8 cellular contexts compared by ENCODE assay signal in genomic region chrX:65034292-65034640, GRCh38. TPM values are rescaled to one million over a fixed set of nuclear protein-coding genes. Genes with fewer than 3 reads are reported as not detected.
DNase-seq lines count a peak whose midpoint lies in the region; ATAC-seq and TF ChIP-seq lines count a peak whose summit lies in the region.

No MANE protein-coding gene starts in this region.

- peak overlapping the region; percentile 58 to 59 for H3K4me3 ChIP-seq in right atrium auricular region
- H3K4me3 ChIP-seq in mucosa of stomach (ENCODE audit: low read length) = peak overlapping the region; percentile 31

- intact Hi-C loops in Right ventricle myocardium inferior (cut with DNase I) = no loop called here

- H3K27me3 ChIP-seq in right atrium auricular region (no peaks in the 10 kb centered on the region), mucosa of stomach (ENCODE audit: control insufficient read depth, insufficient read depth, low read length) (no peaks in the 10 kb centered on the region)

- no peak for DNase-seq in right atrium auricular region (ENCODE audit: low spot score)
- DNase-seq in Right ventricle myocardium inferior (ENCODE audit: missing footprints) = no peak
- no peak for DNase-seq in central memory CD8-positive, alpha-beta T cell (ENCODE audit: low spot score in 2 of 2)
- no peak for DNase-seq in SIG-M5 (lab: John Stamatoyannopoulos, UW)
- no peak for DNase-seq in cerebellum (ENCODE audit: low spot score)
- DNase-seq in foreskin melanocyte = no peak
- DNase-seq in ecto neural progenitor cell (ENCODE audit: low spot score) = no peak

- H3K9ac ChIP-seq in mucosa of stomach (ENCODE audit: low read length) = peak overlapping the region; percentile 69

- H3K9me3 Mint-ChIP-seq in central memory CD8-positive, alpha-beta T cell = no peaks in the 10 kb centered on the region

- no peaks in the 10 kb centered on the region for H3K27me3 Mint-ChIP-seq in central memory CD8-positive, alpha-beta T cell

- peak overlapping the region; percentile 98 for H3K27ac Mint-ChIP-seq in central memory CD8-positive, alpha-beta T cell (ENCODE audit: low read depth)

- peak overlapping the region; percentile 87 for H3K4me3 Mint-ChIP-seq in central memory CD8-positive, alpha-beta T cell

- no peak for ATAC-seq in Right ventricle myocardium inferior
- ATAC-seq in central memory CD8-positive, alpha-beta T cell (replicated peaks; ENCODE audit: extremely low read depth, poor library complexity, severe bottlenecking) = no peak

- H3K27ac ChIP-seq in right atrium auricular region = peak overlapping the region; percentile 75 to 76

- H3K4me1 Mint-ChIP-seq in central memory CD8-positive, alpha-beta T cell = peaks cover 11% of the 10 kb centered on the region

- peaks cover 13% of the 10 kb centered on the region for H3K36me3 Mint-ChIP-seq in central memory CD8-positive, alpha-beta T cell (ENCODE audit: insufficient read depth)

- H3K4me1 ChIP-seq in right atrium auricular region (no peaks in the 10 kb centered on the region), mucosa of stomach (ENCODE audit: control insufficient read depth, insufficient read depth, low read length) (no peaks in the 10 kb centered on the region)

- H3K36me3 ChIP-seq in right atrium auricular region = no peaks in the 10 kb centered on the region
- no peaks in the 10 kb centered on the region for H3K36me3 ChIP-seq in mucosa of stomach (ENCODE audit: control insufficient read depth, insufficient read depth, low read length)

- no peaks in the 10 kb centered on the region for H3K9me3 ChIP-seq in right atrium auricular region
- no peaks in the 10 kb centered on the region for H3K9me3 ChIP-seq in mucosa of stomach (ENCODE audit: control insufficient read depth, low read length)

- no peak for TF ChIP-seq CTCF in right atrium auricular region (IDR thresholded peaks at IDR 0.05)

RNA-seq across cellular contexts. Expression of gene ZC3H12B, which starts 0.4 kb away (rescaled TPM):
- total RNA-seq in right atrium auricular region (1 to 10 TPM; 1.4 to 1.5 TPM), Right ventricle myocardium inferior (0.32 TPM), cerebellum (4.6 TPM)

RNA-seq across cellular contexts. Expression of gene ZC4H2, which starts 58.0 kb away (rescaled TPM):
- total RNA-seq in right atrium auricular region (10 to 100 TPM; 12.1 to 12.9 TPM), Right ventricle myocardium inferior (3.9 TPM), cerebellum (14.1 TPM)
